Comparison of ENCODE assay signal across 24 cellular contexts in the genomic region with DNA sequence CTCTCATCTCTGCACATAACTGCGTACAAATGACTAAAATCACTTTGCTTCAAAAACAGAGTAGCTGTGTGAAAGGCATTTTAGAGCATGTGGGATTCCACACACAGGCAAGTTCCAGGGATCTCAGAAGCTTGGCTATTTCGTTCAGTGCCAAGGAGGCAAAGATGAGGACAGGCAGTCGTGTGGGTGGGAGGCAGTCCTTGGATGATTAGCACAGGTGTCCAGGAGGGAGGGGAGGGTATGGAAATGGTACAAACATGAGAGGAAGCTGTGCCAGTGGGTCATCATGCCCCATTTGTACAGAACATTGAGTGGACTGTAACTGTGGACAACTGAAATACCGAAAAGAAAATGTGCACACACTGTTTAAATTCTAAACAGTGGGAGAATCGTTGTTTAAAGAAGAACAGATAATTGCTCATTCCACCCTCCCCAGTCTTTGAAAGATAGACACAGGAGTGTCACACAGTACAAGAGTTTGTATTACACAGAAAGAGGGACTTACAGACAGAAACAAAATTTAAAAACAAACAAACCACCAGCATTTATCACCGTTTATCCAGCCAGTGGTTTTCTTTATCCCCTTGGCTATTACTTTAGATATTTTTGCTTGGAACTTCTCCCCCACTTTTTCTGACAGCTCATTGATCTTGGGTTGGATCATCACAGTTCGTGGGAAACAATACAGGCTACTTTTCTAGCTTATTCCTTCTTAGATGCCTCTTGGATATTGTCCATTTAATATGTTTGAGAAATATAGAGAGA.
DNase-seq lines count a peak whose midpoint lies in the region; ATAC-seq and TF ChIP-seq lines count a peak whose summit lies in the region.
"Had no signal": no experiment of that assay in that cellular context is flagged by ENCODE, and none has a peak within 500 bp of the region (broad histone marks: within the 10 kb centered on the region; RNA-seq: fewer than 3 reads in every experiment).

No MANE protein-coding gene starts in this region.

- peaks cover 66% of the 10 kb centered on the region for H3K4me1 ChIP-seq in GM23248 (ENCODE audit: insufficient read depth)
- peaks cover 42% of the 10 kb centered on the region for H3K4me1 ChIP-seq in SJSA1 (replicated peaks)
- peaks cover 14% of the 10 kb centered on the region for H3K4me1 ChIP-seq in smooth muscle cell (ENCODE audit: low read depth)
- H3K4me1 ChIP-seq: left lung, testis had no signal

- H3K9me2 ChIP-seq in GM23248 (ENCODE audit: insufficient read depth) = no peaks in the 10 kb centered on the region

- H3F3A ChIP-seq in GM23248 (ENCODE audit: insufficient read depth) = peaks cover 77% of the 10 kb centered on the region
- peaks cover 21% of the 10 kb centered on the region for H3F3A ChIP-seq in smooth muscle cell (ENCODE audit: low read depth)

- H3K4me2 ChIP-seq in GM23248 (ENCODE audit: unreplicated experiment) (peak overlapping the region; percentile 61), smooth muscle cell (peak overlapping the region; percentile 72)

- H3K27ac ChIP-seq in GM23248 = peak overlapping the region; percentile 97
- H3K27ac ChIP-seq in SJSA1 = 0 out of 2 replicates have a peak overlapping the region, but pooled peaks have one; percentile 2
- H3K27ac ChIP-seq in smooth muscle cell (ENCODE audit: low read depth) = peak overlapping the region; percentile 70
- H3K27ac ChIP-seq: left lung, testis had no signal

- ATAC-seq in HG02759 (IDR thresholded peaks at IDR 0.05; ENCODE audit: unreplicated experiment) = no peak
- ATAC-seq in GM19463 (IDR thresholded peaks at IDR 0.05; ENCODE audit: unreplicated experiment) = no peak
- ATAC-seq in Right ventricle myocardium superior (ENCODE audit: poor library complexity) = no peak
- ATAC-seq: GM12878; left lung; natural killer cell treated with Interleukin-12 subunit alpha and Interleukin-12 subunit beta and Interleukin-15 and Interleukin-18, amount 100 ng/mL, for 72 hours; sciatic nerve had no signal

- H3K4me3 ChIP-seq in GM23248 (peak overlapping the region; percentile 56), SJSA1 (no peak overlapping the region), smooth muscle cell (no peak overlapping the region)
- H3K4me3 ChIP-seq: GM12878, left lung, testis had no signal

- no peaks in the 10 kb centered on the region for H3K27me3 ChIP-seq in GM23248 (replicated peaks; ENCODE audit: insufficient read depth)
- H3K27me3 ChIP-seq in SJSA1 (replicated peaks) = no peaks in the 10 kb centered on the region
- no peaks in the 10 kb centered on the region for H3K27me3 ChIP-seq in smooth muscle cell (ENCODE audit: low read depth)
- H3K27me3 ChIP-seq: left lung, testis had no signal

- H3K27ac Mint-ChIP-seq in CD14-positive monocyte = no peak overlapping the region
- H3K27ac Mint-ChIP-seq: activated B cell treated with CpG ODN at 0.5 μM for 24 hours; natural killer cell treated with Interleukin-12 subunit alpha and Interleukin-12 subunit beta and Interleukin-15 and Interleukin-18, amount 100 ng/mL, for 72 hours; T-helper 2 cell treated with Interferon-gamma antibody and Interleukin-4, amounts not matched to agents 5 μg/mL and 100 μg/mL, for 36 hours had no signal

- H2AFZ ChIP-seq in GM23248 (no peak overlapping the region), smooth muscle cell (ENCODE audit: low read depth) (peak overlapping the region; percentile 32)

- H3K9me3 ChIP-seq in GM23248 (ENCODE audit: low read depth) = no peaks in the 10 kb centered on the region
- no peaks in the 10 kb centered on the region for H3K9me3 ChIP-seq in SJSA1 (replicated peaks)
- no peaks in the 10 kb centered on the region for H3K9me3 ChIP-seq in smooth muscle cell (replicated peaks; ENCODE audit: low read depth)
- H3K9me3 ChIP-seq: left lung, testis had no signal

- H3K9me3 Mint-ChIP-seq in CD14-positive monocyte = peaks cover 0 to 2% (median 0%) of the 10 kb centered on the region in 7 donors
- H3K9me3 Mint-ChIP-seq: activated B cell treated with CpG ODN at 0.5 μM for 24 hours; natural killer cell treated with Interleukin-12 subunit alpha and Interleukin-12 subunit beta and Interleukin-15 and Interleukin-18, amount 100 ng/mL, for 72 hours; T-helper 2 cell treated with Interferon-gamma antibody and Interleukin-4, amounts not matched to agents 5 μg/mL and 100 μg/mL, for 36 hours had no signal

- H4K20me1 ChIP-seq in GM23248 (ENCODE audit: insufficient read depth) (no peaks in the 10 kb centered on the region), smooth muscle cell (ENCODE audit: low read depth) (no peaks in the 10 kb centered on the region)

- no peak overlapping the region for H3K4me3 Mint-ChIP-seq in CD14-positive monocyte
- H3K4me3 Mint-ChIP-seq: activated B cell treated with CpG ODN at 0.5 μM for 24 hours; brain; natural killer cell treated with Interleukin-12 subunit alpha and Interleukin-12 subunit beta and Interleukin-15 and Interleukin-18, amount 100 ng/mL, for 72 hours; T-helper 2 cell treated with Interferon-gamma antibody and Interleukin-4, amounts not matched to agents 5 μg/mL and 100 μg/mL, for 36 hours had no signal

- peaks cover 0 to 7% of the 10 kb centered on the region in 2 donors for H3K36me3 Mint-ChIP-seq in CD14-positive monocyte
- H3K36me3 Mint-ChIP-seq: brain; natural killer cell treated with Interleukin-12 subunit alpha and Interleukin-12 subunit beta and Interleukin-15 and Interleukin-18, amount 100 ng/mL, for 72 hours had no signal

- H3K9ac ChIP-seq in GM23248 (peak overlapping the region; percentile 77), smooth muscle cell (ENCODE audit: low read depth) (peak overlapping the region; percentile 9)

- H3K4me1 Mint-ChIP-seq in CD14-positive monocyte = peaks cover 10% of the 10 kb centered on the region

- intact Hi-C loops in CD14-positive monocyte (cut with micrococcal nuclease) = no loop called here
- intact Hi-C loops in Right ventricle myocardium superior (cut with DNase I) = loop anchor here (10.0 kb wide), 1 partner anchor 104 kb away; no protein-coding TSS in a partner anchor

- H3K79me2 ChIP-seq in GM23248 (ENCODE audit: insufficient read depth) (peaks cover 23% of the 10 kb centered on the region), smooth muscle cell (ENCODE audit: low read depth) (no peaks in the 10 kb centered on the region)

- 3 to 9% methylated on average over 7 of the region's 7 CpGs for WGBS in GM23248 (ENCODE audit: low coverage in 1 of 2, low lambda C conversion rate in 2 of 2, missing lambda C conversion rate in 2 of 2), 2 experiments
- 43% methylated on average over 7 of the region's 7 CpGs for WGBS in smooth muscle cell (ENCODE audit: low lambda C conversion rate)

- peaks cover 0 to 3% (median 2%) of the 10 kb centered on the region in 3 donors for H3K27me3 Mint-ChIP-seq in CD14-positive monocyte (ENCODE audit: low read depth in 3 of 3)

- H3K36me3 ChIP-seq in GM23248 (ENCODE audit: low read depth) (no peaks in the 10 kb centered on the region), SJSA1 (no peaks in the 10 kb centered on the region), smooth muscle cell (ENCODE audit: low read depth) (no peaks in the 10 kb centered on the region)
- H3K36me3 ChIP-seq: left lung had no signal

- DNase-seq in GM23248 (peak; percentile 63), SJSA1 (ENCODE audit: low read depth in 1 of 2, low spot score in 2 of 2) (peak in 1 of 2 experiments; percentile 57), fibroblast of peridontal ligament (ENCODE audit: extremely low read depth) (peak; percentile 66), smooth muscle cell (lab: John Stamatoyannopoulos, UW; ENCODE audit: unreplicated experiment) (no peak), CD14-positive monocyte (ENCODE audit: low spot score) (no peak), Right ventricle myocardium superior (no peak)
- DNase-seq: activated B cell treated with CpG ODN at 0.5 μM for 24 hours; activated CD4-positive, alpha-beta T cell treated with anti-CD3 and anti-CD28 coated beads, Interleukin-2, amount 50 U/mL, for 48 hours; activated effector memory CD4-positive, alpha-beta T cell treated with anti-CD3 and anti-CD28 coated beads, Interleukin-2, amount 50 U/mL, for 16 hours; cortex of kidney; left lung; NCI-H1092 treated with DMSO at 0.1 percent for 48 hours; NCI-H2029; NCI-H446 treated with DMSO at 0.1 percent for 48 hours; posterior cingulate gyrus; RPMI8226; testis had no signal

- TF ChIP-seq CTCF in smooth muscle cell (IDR thresholded peaks at IDR 0.05; ENCODE audit: borderline replicate concordance, insufficient read depth, poor library complexity, severe bottlenecking) = no peak
- no peak for TF ChIP-seq CTCF in CD14-positive monocyte (IDR thresholded peaks at IDR 0.05)

- in situ Hi-C loops in GM23248 (cut with MboI) = loop anchor here (25.0 kb wide), 1 partner anchor 178 kb away; no protein-coding TSS in a partner anchor

Comparison
In these comparisons a context has a peak if more than half of its experiments do, and no peak if none do; other contexts are left out.
1. DNase-seq: peak in GM23248 (single experiment) and fibroblast of peridontal ligament (single experiment); none in smooth muscle cell (single experiment), CD14-positive monocyte (single experiment) and Right ventricle myocardium superior (single experiment).
2. H3K27ac ChIP-seq: peak in every context shown above with its lines; median percentile 97 in GM23248; 70 in smooth muscle cell; 2 in SJSA1.